1 cellular context compared by ENCODE assay signal in the genomic region with DNA sequence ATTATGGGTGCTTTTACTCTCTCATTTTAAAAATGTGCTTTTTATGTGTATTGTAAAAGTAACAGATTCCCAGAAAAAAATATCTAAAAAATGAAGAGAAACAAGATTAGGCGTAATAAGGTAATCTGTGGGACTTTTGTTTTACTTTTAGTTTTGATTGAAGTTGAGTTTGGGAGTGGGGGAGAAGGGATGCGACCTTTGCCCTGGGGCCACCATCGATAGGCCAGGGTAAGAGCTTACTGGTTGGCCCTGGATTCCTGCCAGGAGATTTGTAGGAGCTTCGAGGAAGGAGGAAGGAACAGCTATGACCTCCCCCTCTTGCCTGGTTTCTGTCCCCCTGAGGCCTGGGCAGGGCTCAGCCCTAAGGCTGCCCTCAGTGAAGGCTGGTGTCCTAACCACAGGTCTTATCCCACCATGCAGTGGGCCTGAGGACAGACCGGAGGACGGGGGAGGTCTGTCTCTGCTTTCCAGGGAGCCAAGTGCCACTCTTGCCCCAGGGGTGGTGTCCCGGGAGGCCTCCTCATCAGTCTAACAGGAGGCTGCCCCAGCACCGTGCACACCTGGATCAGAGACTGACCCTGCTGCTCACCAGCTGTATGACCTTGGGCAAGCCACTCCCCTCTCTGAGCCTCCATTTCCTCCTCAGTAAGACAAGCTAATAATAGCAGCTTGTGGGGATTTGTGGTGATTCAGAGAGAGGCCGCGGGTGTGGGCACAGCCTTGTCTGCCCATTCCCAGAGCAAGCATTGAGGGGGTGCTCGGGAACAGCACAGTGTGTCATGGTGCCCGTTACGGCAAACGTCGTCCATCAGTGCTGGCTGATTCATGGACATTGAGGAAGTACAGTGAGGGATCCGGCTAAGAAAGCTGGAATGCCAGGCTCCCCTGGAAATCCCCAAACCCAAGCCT.
TF ChIP-seq lines count a peak whose summit lies in the region.

No MANE protein-coding gene starts in this region.

TF ChIP-seq in HepG2, 621 proteins besides CTCF, POLR2A, EP300 and RAD21 (continued from another document and continues in another):
- TF ChIP-seq ZNF275 (CRISPR knock-in tag; IDR thresholded peaks at IDR 0.05; ENCODE audit: borderline replicate concordance) = 0 out of 2 replicates have a peak, but pooled peaks have one; percentile 72
- peak; percentile 49; the same call in 1 of the 2 replicates for TF ChIP-seq HNF4A (CRISPR knock-in tag; IDR thresholded peaks at IDR 0.05)
- no peak for TF ChIP-seq PLRG1 (conservative IDR thresholded peaks at IDR 0.05)
- TF ChIP-seq, protein P1, sequence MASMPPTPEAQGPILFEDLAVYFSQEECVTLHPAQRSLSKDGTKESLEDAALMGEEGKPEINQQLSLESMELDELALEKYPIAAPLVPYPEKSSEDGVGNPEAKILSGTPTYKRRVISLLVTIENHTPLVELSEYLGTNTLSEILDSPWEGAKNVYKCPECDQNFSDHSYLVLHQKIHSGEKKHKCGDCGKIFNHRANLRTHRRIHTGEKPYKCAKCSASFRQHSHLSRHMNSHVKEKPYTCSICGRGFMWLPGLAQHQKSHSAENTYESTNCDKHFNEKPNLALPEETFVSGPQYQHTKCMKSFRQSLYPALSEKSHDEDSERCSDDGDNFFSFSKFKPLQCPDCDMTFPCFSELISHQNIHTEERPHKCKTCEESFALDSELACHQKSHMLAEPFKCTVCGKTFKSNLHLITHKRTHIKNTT (CRISPR knock-in tag; IDR thresholded peaks at IDR 0.05) = no peak
- no peak for TF ChIP-seq ZNF557 (CRISPR knock-in tag; IDR thresholded peaks at IDR 0.05)
- TF ChIP-seq TAF15 (IDR thresholded peaks at IDR 0.05; ENCODE audit: low read depth, low read length, poor library complexity, severe bottlenecking) = no peak
- TF ChIP-seq, protein P2, sequence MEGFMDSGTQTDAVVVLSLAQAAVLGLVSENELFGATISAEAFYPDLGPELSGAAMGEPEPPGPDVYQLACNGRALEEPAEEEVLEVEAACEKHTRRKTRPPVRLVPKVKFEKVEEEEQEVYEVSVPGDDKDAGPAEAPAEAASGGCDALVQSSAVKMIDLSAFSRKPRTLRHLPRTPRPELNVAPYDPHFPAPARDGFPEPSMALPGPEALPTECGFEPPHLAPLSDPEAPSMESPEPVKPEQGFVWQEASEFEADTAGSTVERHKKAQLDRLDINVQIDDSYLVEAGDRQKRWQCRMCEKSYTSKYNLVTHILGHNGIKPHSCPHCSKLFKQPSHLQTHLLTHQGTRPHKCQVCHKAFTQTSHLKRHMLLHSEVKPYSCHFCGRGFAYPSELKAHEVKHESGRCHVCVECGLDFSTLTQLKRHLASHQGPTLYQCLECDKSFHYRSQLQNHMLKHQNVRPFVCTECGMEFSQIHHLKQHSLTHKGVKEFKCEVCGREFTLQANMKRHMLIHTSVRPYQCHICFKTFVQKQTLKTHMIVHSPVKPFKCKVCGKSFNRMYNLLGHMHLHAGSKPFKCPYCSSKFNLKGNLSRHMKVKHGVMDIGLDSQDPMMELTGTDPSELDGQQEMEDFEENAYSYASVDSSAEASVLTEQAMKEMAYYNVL (CRISPR knock-in tag; IDR thresholded peaks at IDR 0.05; ENCODE audit: borderline replicate concordance) = 0 out of 2 replicates have a peak, but pooled peaks have one; percentile 12
- TF ChIP-seq, protein P3, sequence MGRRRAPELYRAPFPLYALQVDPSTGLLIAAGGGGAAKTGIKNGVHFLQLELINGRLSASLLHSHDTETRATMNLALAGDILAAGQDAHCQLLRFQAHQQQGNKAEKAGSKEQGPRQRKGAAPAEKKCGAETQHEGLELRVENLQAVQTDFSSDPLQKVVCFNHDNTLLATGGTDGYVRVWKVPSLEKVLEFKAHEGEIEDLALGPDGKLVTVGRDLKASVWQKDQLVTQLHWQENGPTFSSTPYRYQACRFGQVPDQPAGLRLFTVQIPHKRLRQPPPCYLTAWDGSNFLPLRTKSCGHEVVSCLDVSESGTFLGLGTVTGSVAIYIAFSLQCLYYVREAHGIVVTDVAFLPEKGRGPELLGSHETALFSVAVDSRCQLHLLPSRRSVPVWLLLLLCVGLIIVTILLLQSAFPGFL (CRISPR knock-in tag; IDR thresholded peaks at IDR 0.05) = no peak
- peak; percentile 3; the same call in 1 of the 2 replicates for TF ChIP-seq ZNF230 (CRISPR knock-in tag; IDR thresholded peaks at IDR 0.05)
- peak; percentile 25; the same call in 1 of the 2 replicates for TF ChIP-seq KLF12 (CRISPR knock-in tag; IDR thresholded peaks at IDR 0.05; ENCODE audit: borderline replicate concordance)
- peak; percentile 94 for TF ChIP-seq HNF4G (IDR thresholded peaks at IDR 0.05; ENCODE audit: borderline replicate concordance, low read depth, low read length)
- TF ChIP-seq HNF4G (CRISPR knock-in tag; IDR thresholded peaks at IDR 0.05; ENCODE audit: borderline replicate concordance, low read depth) = peak; percentile 64; the same call in 1 of the 2 replicates
- TF ChIP-seq, protein P4, sequence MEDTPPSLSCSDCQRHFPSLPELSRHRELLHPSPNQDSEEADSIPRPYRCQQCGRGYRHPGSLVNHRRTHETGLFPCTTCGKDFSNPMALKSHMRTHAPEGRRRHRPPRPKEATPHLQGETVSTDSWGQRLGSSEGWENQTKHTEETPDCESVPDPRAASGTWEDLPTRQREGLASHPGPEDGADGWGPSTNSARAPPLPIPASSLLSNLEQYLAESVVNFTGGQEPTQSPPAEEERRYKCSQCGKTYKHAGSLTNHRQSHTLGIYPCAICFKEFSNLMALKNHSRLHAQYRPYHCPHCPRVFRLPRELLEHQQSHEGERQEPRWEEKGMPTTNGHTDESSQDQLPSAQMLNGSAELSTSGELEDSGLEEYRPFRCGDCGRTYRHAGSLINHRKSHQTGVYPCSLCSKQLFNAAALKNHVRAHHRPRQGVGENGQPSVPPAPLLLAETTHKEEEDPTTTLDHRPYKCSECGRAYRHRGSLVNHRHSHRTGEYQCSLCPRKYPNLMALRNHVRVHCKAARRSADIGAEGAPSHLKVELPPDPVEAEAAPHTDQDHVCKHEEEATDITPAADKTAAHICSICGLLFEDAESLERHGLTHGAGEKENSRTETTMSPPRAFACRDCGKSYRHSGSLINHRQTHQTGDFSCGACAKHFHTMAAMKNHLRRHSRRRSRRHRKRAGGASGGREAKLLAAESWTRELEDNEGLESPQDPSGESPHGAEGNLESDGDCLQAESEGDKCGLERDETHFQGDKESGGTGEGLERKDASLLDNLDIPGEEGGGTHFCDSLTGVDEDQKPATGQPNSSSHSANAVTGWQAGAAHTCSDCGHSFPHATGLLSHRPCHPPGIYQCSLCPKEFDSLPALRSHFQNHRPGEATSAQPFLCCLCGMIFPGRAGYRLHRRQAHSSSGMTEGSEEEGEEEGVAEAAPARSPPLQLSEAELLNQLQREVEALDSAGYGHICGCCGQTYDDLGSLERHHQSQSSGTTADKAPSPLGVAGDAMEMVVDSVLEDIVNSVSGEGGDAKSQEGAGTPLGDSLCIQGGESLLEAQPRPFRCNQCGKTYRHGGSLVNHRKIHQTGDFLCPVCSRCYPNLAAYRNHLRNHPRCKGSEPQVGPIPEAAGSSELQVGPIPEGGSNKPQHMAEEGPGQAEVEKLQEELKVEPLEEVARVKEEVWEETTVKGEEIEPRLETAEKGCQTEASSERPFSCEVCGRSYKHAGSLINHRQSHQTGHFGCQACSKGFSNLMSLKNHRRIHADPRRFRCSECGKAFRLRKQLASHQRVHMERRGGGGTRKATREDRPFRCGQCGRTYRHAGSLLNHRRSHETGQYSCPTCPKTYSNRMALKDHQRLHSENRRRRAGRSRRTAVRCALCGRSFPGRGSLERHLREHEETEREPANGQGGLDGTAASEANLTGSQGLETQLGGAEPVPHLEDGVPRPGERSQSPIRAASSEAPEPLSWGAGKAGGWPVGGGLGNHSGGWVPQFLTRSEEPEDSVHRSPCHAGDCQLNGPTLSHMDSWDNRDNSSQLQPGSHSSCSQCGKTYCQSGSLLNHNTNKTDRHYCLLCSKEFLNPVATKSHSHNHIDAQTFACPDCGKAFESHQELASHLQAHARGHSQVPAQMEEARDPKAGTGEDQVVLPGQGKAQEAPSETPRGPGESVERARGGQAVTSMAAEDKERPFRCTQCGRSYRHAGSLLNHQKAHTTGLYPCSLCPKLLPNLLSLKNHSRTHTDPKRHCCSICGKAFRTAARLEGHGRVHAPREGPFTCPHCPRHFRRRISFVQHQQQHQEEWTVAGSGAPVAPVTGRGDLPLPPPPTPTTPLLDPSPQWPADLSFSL (CRISPR knock-in tag; IDR thresholded peaks at IDR 0.05) = no peak
- 0 out of 2 replicates have a peak, but pooled peaks have one; percentile 21 for TF ChIP-seq GATAD2A (CRISPR knock-in tag; IDR thresholded peaks at IDR 0.05)
- no peak for TF ChIP-seq ZNF761 (CRISPR knock-in tag; conservative IDR thresholded peaks at IDR 0.05)
- peak; percentile 40 for TF ChIP-seq ZNF704 (CRISPR knock-in tag; IDR thresholded peaks at IDR 0.05; ENCODE audit: borderline replicate concordance)
- no peak for TF ChIP-seq CBX2 (IDR thresholded peaks at IDR 0.05; ENCODE audit: low read depth, low read length)
- TF ChIP-seq CBX2 (CRISPR knock-in tag; IDR thresholded peaks at IDR 0.05; ENCODE audit: low read depth) = no peak
- peak; percentile 95; the same call in 1 of the 2 replicates for TF ChIP-seq ZNF318 (CRISPR knock-in tag; IDR thresholded peaks at IDR 0.05)
- peak; percentile 89 for TF ChIP-seq ZMYM3 (CRISPR knock-in tag; IDR thresholded peaks at IDR 0.05)
- 0 out of 2 replicates have a peak, but pooled peaks have one; percentile 62 for TF ChIP-seq ZFP41 (CRISPR knock-in tag; IDR thresholded peaks at IDR 0.05; ENCODE audit: borderline replicate concordance)
- peak; percentile 65 for TF ChIP-seq HDAC2 (CRISPR knock-in tag; IDR thresholded peaks at IDR 0.05)
